In genomic region chr12:130008241-130008640, GRCh38 we compare ENCODE assay signal across 33 cellular contexts.
"Had no signal": no experiment of that assay in that cellular context is flagged by ENCODE, and none has a peak within 500 bp of the region (broad histone marks: within the 10 kb centered on the region; RNA-seq: fewer than 3 reads in every experiment).

No MANE protein-coding gene starts in this region.

- FAIRE-seq: astrocyte, bronchial epithelial cell had no signal

- H3K27me3 ChIP-seq: ascending aorta, body of pancreas, brain microvascular endothelial cell had no signal

- H3K4me3 ChIP-seq: adrenal gland, ascending aorta, body of pancreas, breast epithelium, cardiac muscle cell had no signal

- H3K9me3 ChIP-seq: adrenal gland, ascending aorta, body of pancreas, breast epithelium had no signal

- DNase-seq: activated effector memory CD4-positive, alpha-beta T cell treated with anti-CD3 and anti-CD28 coated beads, Interleukin-2, amount 50 U/mL, for 16 hours; activated effector memory CD4-positive, alpha-beta T cell treated with Interleukin-2 at 50 U/mL for 16 hours; activated gamma-delta T cell; activated gamma-delta T cell treated with Interleukin-2 at 50 U/mL for 16 hours; activated naive CD4-positive, alpha-beta T cell; activated naive CD4-positive, alpha-beta T cell treated with anti-CD3 and anti-CD28 coated beads for 36 hours; activated naive CD4-positive, alpha-beta T cell treated with anti-CD3 and anti-CD28 coated beads, Interleukin-2, amount 10 ng/mL, durations not matched to agents 7 days and 5 days; activated naive CD4-positive, alpha-beta T cell treated with anti-CD3 and anti-CD28 coated beads, Interleukin-2, amount 50 U/mL, for 16 hours; activated naive CD4-positive, alpha-beta T cell treated with Interleukin-2 at 50 U/mL for 16 hours; activated naive CD8-positive, alpha-beta T cell treated with anti-CD3 and anti-CD28 coated beads for 36 hours; activated naive CD8-positive, alpha-beta T cell treated with anti-CD3 and anti-CD28 coated beads, Interleukin-2, amount 10 ng/mL, durations not matched to agents 7 days and 5 days; activated naive CD8-positive, alpha-beta T cell treated with anti-CD3 and anti-CD28 coated beads, Interleukin-2, amount 50 U/mL, for 24 hours; activated T-cell treated with anti-CD3 and anti-CD28 coated beads, Interleukin-2, amount 50 U/mL, for 24 hours; activated T-cell treated with anti-CD3 and anti-CD28 coated beads, Interleukin-2, amount 50 U/mL, for 4 hours; activated T-cell treated with anti-CD3 and anti-CD28 coated beads, Interleukin-2, amount 50 U/mL, for 48 hours; activated T-cell treated with anti-CD3 and anti-CD28 coated beads, Interleukin-2, amount 50 U/mL, for 72 hours; adrenal gland; amniotic stem cell; amygdala; anterior cingulate cortex; aorta; body of pancreas; brain microvascular endothelial cell; caudate nucleus; central memory CD4-positive, alpha-beta T cell; cerebellar nuclear complex had no signal

- ATAC-seq: activated naive CD4-positive, alpha-beta T cell treated with anti-CD3 and anti-CD28 coated beads, Interleukin-2, amount 50 U/mL, for 72 hours; activated naive CD8-positive, alpha-beta T cell treated with anti-CD3 and anti-CD28 coated beads, Interleukin-2, amount 50 U/mL, for 24 hours; activated T-cell treated with anti-CD3 and anti-CD28 coated beads, Interleukin-2, amount 50 U/mL, for 4 hours; activated T-cell treated with anti-CD3 and anti-CD28 coated beads, Interleukin-2, amount 50 U/mL, for 72 hours; activated T-helper 17 cell treated with anti-CD3 and anti-CD28 coated beads, Interleukin-2, amount 50 U/mL, for 72 hours; body of pancreas had no signal

- H3K36me3 ChIP-seq: adrenal gland, ascending aorta, brain microvascular endothelial cell, breast epithelium, cardiac muscle cell had no signal

- H3K27ac ChIP-seq: adrenal gland, ascending aorta, body of pancreas, brain microvascular endothelial cell, breast epithelium, cardiac muscle cell had no signal

- H3K4me1 ChIP-seq: adrenal gland, ascending aorta, body of pancreas, breast epithelium had no signal
